Comparison of ENCODE assay signal across 9 cellular contexts in genomic region chr3:43879166-43879565, GRCh38.
DNase-seq lines count a peak whose midpoint lies in the region; ATAC-seq, FAIRE-seq and TF ChIP-seq lines count a peak whose summit lies in the region.
"Had no signal": no experiment of that assay in that cellular context is flagged by ENCODE, and none has a peak within 500 bp of the region (broad histone marks: within the 10 kb centered on the region; RNA-seq: fewer than 3 reads in every experiment).

No MANE protein-coding gene starts in this region.

- H3K9me3 ChIP-seq in H9 (ENCODE audit: control insufficient read depth, low read depth, low read length), result no peaks in the 10 kb centered on the region

- ATAC-seq in SK-N-SH treated with all-trans-retinoic acid at 6 μM for 48 hours (peak; percentile 81), left colon (peak; percentile 40), GM21515 (IDR thresholded peaks at IDR 0.05; ENCODE audit: unreplicated experiment) (no peak), GM18498 (IDR thresholded peaks at IDR 0.05; ENCODE audit: unreplicated experiment) (no peak)

- no TSS peak for BruUV-seq in Calu3 (replicated peaks; lab: Mats Ljungman, UMichigan)

- H4K5ac ChIP-seq in H9 (ENCODE audit: insufficient read length, low read depth, low read length), result no peak overlapping the region

- no peak overlapping the region for H3K14ac ChIP-seq in H9 (ENCODE audit: insufficient read depth, low read length)

- H3K4me3 Mint-ChIP-seq in Calu3 (ENCODE audit: low read depth, unreplicated experiment), result no peak overlapping the region
- H3K4me3 Mint-ChIP-seq in H9, result no peak overlapping the region
- H3K4me3 Mint-ChIP-seq: activated B cell treated with CpG ODN at 0.5 μM for 24 hours had no signal

- 0 out of 2 replicates have a peak, but pooled peaks cover 3% of the 10 kb centered on the region for H3K4me1 ChIP-seq in H9 (ENCODE audit: insufficient read depth, low read length)

- H2BK12ac ChIP-seq in H9 (ENCODE audit: insufficient read length, low read depth, low read length), result no peak overlapping the region

- H3K27ac Mint-ChIP-seq in Calu3 (ENCODE audit: unreplicated experiment), result no peak overlapping the region
- H3K27ac Mint-ChIP-seq in H9, result peak overlapping the region in 1 of 3 experiments; percentile 34; a peak in 1 of 7 replicates
- H3K27ac Mint-ChIP-seq: activated B cell treated with CpG ODN at 0.5 μM for 24 hours had no signal

- no peak overlapping the region for H2BK20ac ChIP-seq in H9 (ENCODE audit: low read depth, low read length, poor library complexity, severe bottlenecking)

- no peak overlapping the region for H3K56ac ChIP-seq in H9 (ENCODE audit: insufficient read length, low read depth, low read length)

- no peak overlapping the region for H2AFZ ChIP-seq in H9 (ENCODE audit: low read length)

- WGBS in H9 (ENCODE audit: extremely low coverage, insufficient read length, low lambda C conversion rate), result no CpG with 5 or more reads among the region's 4 CpGs

- no peak overlapping the region for H4K91ac ChIP-seq in H9 (ENCODE audit: insufficient read length, low read depth, low read length)

- TF ChIP-seq CTCF in Calu3 (IDR thresholded peaks at IDR 0.05; ENCODE audit: unreplicated experiment) (no peak), H9 (conservative IDR thresholded peaks at IDR 0.05) (peak; percentile 71)

- H2BK15ac ChIP-seq in H9 (ENCODE audit: low read depth, low read length), result no peak overlapping the region

- H3T11ph ChIP-seq in H9 (ENCODE audit: low read length), result no peak overlapping the region

- H3K9me3 Mint-ChIP-seq in Calu3 (ENCODE audit: low read depth, unreplicated experiment), result peaks cover 4% of the 10 kb centered on the region
- H3K9me3 Mint-ChIP-seq in H9, result no peaks in the 10 kb centered on the region
- H3K9me3 Mint-ChIP-seq: activated B cell treated with CpG ODN at 0.5 μM for 24 hours had no signal

- DNase-seq in Calu3 (peak; percentile 59), H9 (peak; percentile 88), left colon (peak in 1 of 2 donors; percentile 12), RCC 7860 (ENCODE audit: low spot score) (no peak), NCI-H2196 (lab: John Stamatoyannopoulos, UW; ENCODE audit: unreplicated experiment) (no peak)
- DNase-seq: activated B cell treated with CpG ODN at 0.5 μM for 24 hours had no signal

- H3K27me3 ChIP-seq in H9 (ENCODE audit: insufficient read depth, low read length), result no peaks in the 10 kb centered on the region

- H2BK5ac ChIP-seq in H9 (ENCODE audit: insufficient read length, low read length), result no peak overlapping the region

- no peak overlapping the region for H3K4me2 ChIP-seq in H9 (ENCODE audit: insufficient read depth, insufficient read length, low read length)

- no peaks in the 10 kb centered on the region for H3K79me1 ChIP-seq in H9 (ENCODE audit: insufficient read depth, low read depth, low read length, poor library complexity, severe bottlenecking)

- peaks cover 14% of the 10 kb centered on the region for H3K4me1 Mint-ChIP-seq in Calu3 (ENCODE audit: low read depth, unreplicated experiment)
- H3K4me1 Mint-ChIP-seq in H9, result peaks cover 22 to 41% of the 10 kb centered on the region in 2 experiments
- H3K4me1 Mint-ChIP-seq: activated B cell treated with CpG ODN at 0.5 μM for 24 hours had no signal

- no peak overlapping the region for H2BK120ac ChIP-seq in H9 (ENCODE audit: low read depth, low read length, poor library complexity, severe bottlenecking)

- no peak overlapping the region for H3K18ac ChIP-seq in H9 (ENCODE audit: insufficient read length, low read depth, low read length)

- H3K27ac ChIP-seq in H9 (ENCODE audit: insufficient read length, low read depth, low read length), result no peak overlapping the region

- no peaks in the 10 kb centered on the region for H3K79me2 ChIP-seq in H9 (ENCODE audit: insufficient read depth, low read length)

- H3K27me3 Mint-ChIP-seq in Calu3 (ENCODE audit: unreplicated experiment) (no peaks in the 10 kb centered on the region), H9 (ENCODE audit: low read depth) (no peaks in the 10 kb centered on the region; the same call in none of the 2 replicates)

- intact Hi-C loops in Calu3 (cut with micrococcal nuclease; ENCODE audit: unreplicated experiment) (loop anchor here (1.0 to 5.0 kb wide), 2 partner anchors 118 to 319 kb away; no protein-coding TSS in a partner anchor), left colon (cut with DNase I, micrococcal nuclease) (no loop called here)

- no peak overlapping the region for H3K23ac ChIP-seq in H9 (ENCODE audit: insufficient read length, low read depth, low read length)

- FAIRE-seq in RCC 7860 (lab: Jason Lieb, UNC), result no peak

- H3K36me3 Mint-ChIP-seq in Calu3 (ENCODE audit: insufficient read depth, unreplicated experiment) (no peaks in the 10 kb centered on the region), H9 (ENCODE audit: insufficient read depth in 1 of 3, low read depth in 3 of 3) (no peaks in the 10 kb centered on the region)

- H4K8ac ChIP-seq in H9 (replicated peaks; ENCODE audit: insufficient read length, low read depth, low read length), result no peak overlapping the region

- no peaks in the 10 kb centered on the region for H4K20me1 ChIP-seq in H9 (ENCODE audit: control insufficient read depth, insufficient read depth, insufficient read length)

- H3K4ac ChIP-seq in H9 (ENCODE audit: low read depth, low read length), result no peak overlapping the region

- CTCF ChIA-PET in Calu3 (lab: Charles Lee), result interaction anchor here (0.6 to 1.1 kb wide), 2 partner anchors 23 to 113 kb away, joined by 3 to 7 read pairs; no protein-coding TSS in a partner anchor

- H2AK5ac ChIP-seq in H9 (ENCODE audit: insufficient read length, low read length), result no peak overlapping the region

- no peaks in the 10 kb centered on the region for H3K23me2 ChIP-seq in H9 (ENCODE audit: insufficient read length, low read depth, low read length, poor library complexity, severe bottlenecking)

- no peak overlapping the region for H3K9ac ChIP-seq in H9 (ENCODE audit: extremely low read depth, insufficient read length, low read length)

TF ChIP-seq in SK-N-SH treated with all-trans-retinoic acid at 6 μM for 48 hours, 23 proteins besides CTCF, POLR2A, EP300 and RAD21 (continues in another document):
- no peak for TF ChIP-seq PPARA (CRISPR knock-in tag; IDR thresholded peaks at IDR 0.05; ENCODE audit: borderline replicate concordance)
- no peak for TF ChIP-seq ZNF8 (CRISPR knock-in tag; IDR thresholded peaks at IDR 0.05)
- TF ChIP-seq POU6F1 (CRISPR knock-in tag; IDR thresholded peaks at IDR 0.05; ENCODE audit: borderline replicate concordance, low read depth), result no peak
- no peak for TF ChIP-seq BACH2 (CRISPR knock-in tag; IDR thresholded peaks at IDR 0.05; ENCODE audit: borderline replicate concordance)
- no peak for TF ChIP-seq CSDC2 (CRISPR knock-in tag; IDR thresholded peaks at IDR 0.05)
- TF ChIP-seq ARNTL (CRISPR knock-in tag; IDR thresholded peaks at IDR 0.05; ENCODE audit: borderline replicate concordance, low read depth), result no peak
- TF ChIP-seq TCF4 (CRISPR knock-in tag; IDR thresholded peaks at IDR 0.05; ENCODE audit: borderline replicate concordance), result no peak
- no peak for TF ChIP-seq GLIS3 (CRISPR knock-in tag; IDR thresholded peaks at IDR 0.05)
- no peak for TF ChIP-seq ZNF70 (CRISPR knock-in tag; IDR thresholded peaks at IDR 0.05)
- TF ChIP-seq ZC3H10 (CRISPR knock-in tag; IDR thresholded peaks at IDR 0.05), result no peak
- no peak for TF ChIP-seq PATZ1 (CRISPR knock-in tag; IDR thresholded peaks at IDR 0.05; ENCODE audit: borderline replicate concordance)
- TF ChIP-seq ESRRG (CRISPR knock-in tag; IDR thresholded peaks at IDR 0.05), result no peak
- no peak for TF ChIP-seq CREB5 (CRISPR knock-in tag; IDR thresholded peaks at IDR 0.05; ENCODE audit: low read depth)
- TF ChIP-seq ZFP30 (CRISPR knock-in tag; IDR thresholded peaks at IDR 0.05), result no peak
- no peak for TF ChIP-seq OSR1 (CRISPR knock-in tag; IDR thresholded peaks at IDR 0.05)
- no peak for TF ChIP-seq TOX (CRISPR knock-in tag; IDR thresholded peaks at IDR 0.05; ENCODE audit: borderline replicate concordance)

Comparison
In these comparisons a context has a peak if more than half of its experiments do, and no peak if none do; other contexts are left out.
1. DNase-seq: peak in Calu3 (single experiment) and H9 (single experiment); none in RCC 7860 (single experiment) and NCI-H2196 (single experiment).
2. ATAC-seq: peak in SK-N-SH treated with all-trans-retinoic acid at 6 μM for 48 hours (single experiment) and left colon (single experiment); none in GM21515 (single experiment) and GM18498 (single experiment).